In genomic region chr6:4808396-4808795, GRCh38 we compare ENCODE assay signal across 25 cellular contexts. TPM values are rescaled to one million over a fixed set of nuclear protein-coding genes. Genes with fewer than 3 reads are reported as not detected.
DNase-seq lines count a peak whose midpoint lies in the region; ATAC-seq, FAIRE-seq and TF ChIP-seq lines count a peak whose summit lies in the region.
"Had no signal": no experiment of that assay in that cellular context is flagged by ENCODE, and none has a peak within 500 bp of the region (broad histone marks: within the 10 kb centered on the region; RNA-seq: fewer than 3 reads in every experiment).

No MANE protein-coding gene starts in this region.

- H4K91ac ChIP-seq in trophoblast cell (ENCODE audit: low read depth, low read length): no peak overlapping the region

- no peak overlapping the region for H3K18ac ChIP-seq in trophoblast cell (ENCODE audit: low read length)

- H3K9ac ChIP-seq in GM12878 (ENCODE audit: control insufficient read depth, insufficient read depth, low read length) (no peak overlapping the region), trophoblast cell (ENCODE audit: low read length) (no peak overlapping the region)
- H3K9ac ChIP-seq: BLaER1 had no signal

- H3K79me2 ChIP-seq in GM12878 (ENCODE audit: control insufficient read depth, insufficient read depth, low read length): peaks cover 91% of the 10 kb centered on the region
- H3K79me2 ChIP-seq in trophoblast cell (ENCODE audit: control insufficient read depth, insufficient read depth, low read length, poor library complexity): peaks cover 31% of the 10 kb centered on the region

- no peak overlapping the region for H2BK5ac ChIP-seq in trophoblast cell (ENCODE audit: low read depth, low read length, poor library complexity)

- no peak for ATAC-seq in GM12878

- RAD21 ChIA-PET in GM12878 (lab: Charles Lee; ENCODE audit: unreplicated experiment): no interaction called here

- in situ Hi-C loops in GM12878 (cut with MboI): no loop called here

- intact Hi-C loops in GM12878 (cut with micrococcal nuclease; ENCODE audit: unreplicated experiment): no loop called here
- intact Hi-C loops in tibial artery (cut with DNase I; ENCODE audit: low total_unique reads): no loop called here

- no peak for FAIRE-seq in GM12878 (lab: Jason Lieb, UNC)
- FAIRE-seq in H54 (lab: Jason Lieb, UNC): no peak
- FAIRE-seq: A204.1, GM12891, GM19239 had no signal

- H4K20me1 ChIP-seq in GM12878 (ENCODE audit: control insufficient read depth, insufficient read depth): peaks cover 10% of the 10 kb centered on the region

- peaks cover 20% of the 10 kb centered on the region for H3K79me1 ChIP-seq in trophoblast cell (ENCODE audit: low read length)

- peak overlapping the region; percentile 75 for H3K4ac ChIP-seq in trophoblast cell (ENCODE audit: low read depth, low read length)

- H3K9me3 ChIP-seq in GM12878 (replicated peaks; ENCODE audit: control insufficient read depth, insufficient read depth, low read length) (peaks cover 2% of the 10 kb centered on the region; the same call in 1 of the 3 replicates), trophoblast cell (ENCODE audit: insufficient read depth, low read depth, low read length) (no peaks in the 10 kb centered on the region), tibial artery (no peaks in the 10 kb centered on the region)
- H3K9me3 ChIP-seq: BE2C had no signal

- no TSS peak for BruUV-seq in GM12878 (replicated peaks; lab: Mats Ljungman, UMichigan)

- H4K12ac ChIP-seq in trophoblast cell (ENCODE audit: low read depth, low read length): no peak overlapping the region

- H3K4me2 ChIP-seq in GM12878 (ENCODE audit: control insufficient read depth, insufficient read depth) (no peak overlapping the region), trophoblast cell (ENCODE audit: low read length) (no peak overlapping the region)
- H3K4me2 ChIP-seq: BLaER1 had no signal

- SMC1A ChIA-PET in GM12878 (lab: Charles Lee; ENCODE audit: uncharacterized antibody, unreplicated experiment): interaction anchor here (1.0 to 12.1 kb wide), 3 partner anchors 18 to 26 kb away, joined by 3 to 237 read pairs (median 4); partner anchors contain the start of gene CDYL

- H2AK5ac ChIP-seq in trophoblast cell (ENCODE audit: low read length): no peak overlapping the region

- DNase-seq in NCI-H69 (lab: John Stamatoyannopoulos, UW): peak; percentile 30
- DNase-seq in GM12878 (ENCODE audit: low read depth, low spot score): no peak
- no peak for DNase-seq in trophoblast cell
- DNase-seq in tibial artery: no peak
- no peak for DNase-seq in H54 (ENCODE audit: insufficient read length, low spot score)
- DNase-seq in NCI-H2171 treated with DMSO at 0.1 percent for 48 hours (lab: John Stamatoyannopoulos, UW): no peak
- DNase-seq: 8988T; ACHN; BE2C; C1 segment of cervical spinal cord; CD4-positive, alpha-beta memory T cell; CD4-positive, CD25-positive, alpha-beta regulatory T cell; CD8-positive, alpha-beta memory T cell; COR-L47; DMS 273 treated with DMSO at 0.1 percent for 48 hours; DMS153; DMS53; DMS79; DND-41; EL; GDM1 had no signal

- no peak overlapping the region for H4K8ac ChIP-seq in trophoblast cell (ENCODE audit: low read depth, low read length)

- H3K27me3 ChIP-seq in GM12878 (replicated peaks in 1 of 2; ENCODE audit: control insufficient read depth in 2 of 2, insufficient read depth in 2 of 2, low read length in 1 of 2): no peaks in the 10 kb centered on the region
- H3K27me3 ChIP-seq in trophoblast cell (ENCODE audit: insufficient read depth, low read length): no peaks in the 10 kb centered on the region
- H3K27me3 ChIP-seq in tibial artery: no peaks in the 10 kb centered on the region
- H3K27me3 ChIP-seq: BE2C, BLaER1 had no signal

- TF ChIP-seq CTCF in GM12878 (IDR thresholded peaks at IDR 0.05 in 2 of 3, conservative IDR thresholded peaks at IDR 0.05 in 1 of 3; ENCODE audit: control insufficient read depth in 2 of 3, extremely low read depth in 1 of 3, insufficient read depth in 1 of 3, low read depth in 3 of 3, low read length in 3 of 3): no peak
- no peak for TF ChIP-seq CTCF in tibial artery (IDR thresholded peaks at IDR 0.05)

- H2AFZ ChIP-seq in GM12878 (ENCODE audit: control insufficient read depth, low read depth, low read length) (no peak overlapping the region), trophoblast cell (ENCODE audit: insufficient read depth, low read length, poor library complexity) (no peak overlapping the region)

- no peak for TF ChIP-seq POLR2A in GM12878 (IDR thresholded peaks at IDR 0.05; ENCODE audit: low read depth, low read length)
- no peak for TF ChIP-seq POLR2A in H54 (IDR thresholded peaks at IDR 0.05; ENCODE audit: low read depth, low read length)

- no peak overlapping the region for H2BK120ac ChIP-seq in trophoblast cell (ENCODE audit: insufficient read depth, low read length, poor library complexity)

- TF ChIP-seq RAD21 in GM12878 (IDR thresholded peaks at IDR 0.05; ENCODE audit: insufficient read depth, low read depth, low read length): no peak

- no peak overlapping the region for H3K4me3 ChIP-seq in GM12878
- H3K4me3 ChIP-seq in trophoblast cell (ENCODE audit: low read depth, low read length): no peak overlapping the region
- H3K4me3 ChIP-seq in tibial artery: no peak overlapping the region
- H3K4me3 ChIP-seq: BLaER1 had no signal

- H3K4me1 ChIP-seq in GM12878 (ENCODE audit: control insufficient read depth, insufficient read depth, low read length) (peaks cover 33% of the 10 kb centered on the region), trophoblast cell (ENCODE audit: control insufficient read depth in 1 of 2, insufficient read depth in 2 of 2, low read length in 2 of 2) (peaks cover 23 to 27% of the 10 kb centered on the region in 2 experiments), tibial artery (peaks cover 0 to 37% (median 9%) of the 10 kb centered on the region in 4 donors)
- H3K4me1 ChIP-seq: BE2C had no signal

- H3K27ac ChIP-seq in GM12878 (ENCODE audit: control insufficient read depth, insufficient read depth) (no peak overlapping the region), trophoblast cell (ENCODE audit: low read depth, low read length) (no peak overlapping the region), tibial artery (no peak overlapping the region)
- H3K27ac ChIP-seq: BLaER1 had no signal

- H3K23ac ChIP-seq in trophoblast cell (ENCODE audit: low read length): no peak overlapping the region

- CTCF ChIA-PET in GM12878 (lab: Yijun Ruan, JAX): interaction anchor here (0.5 to 1.1 kb wide), 3 partner anchors 14 to 50 kb away, joined by 3 read pairs; no protein-coding TSS in a partner anchor

- H3K36me3 ChIP-seq in GM12878 (ENCODE audit: control insufficient read depth in 2 of 2, insufficient read depth in 2 of 2, low read length in 1 of 2) (peaks cover 1 to 12% of the 10 kb centered on the region in 2 experiments; a peak in 1 of 4 replicates), trophoblast cell (ENCODE audit: control insufficient read depth in 1 of 2, insufficient read depth in 2 of 2, low read length in 2 of 2) (peaks cover 2 to 3% of the 10 kb centered on the region in 2 experiments), tibial artery (no peaks in the 10 kb centered on the region)
- H3K36me3 ChIP-seq: BE2C had no signal

- no peak for TF ChIP-seq EP300 in GM12878 (IDR thresholded peaks at IDR 0.05; ENCODE audit: borderline replicate concordance in 1 of 2, control insufficient read depth in 1 of 2, low read depth in 2 of 2, low read length in 2 of 2)

- POLR2A ChIA-PET in GM12878 (lab: Charles Lee): no interaction called here

- 93% methylated on average over 6 of the region's 6 CpGs for WGBS in GM12878 (ENCODE audit: insufficient coverage, insufficient replicate concordance, low lambda C conversion rate, missing lambda C conversion rate)
- no CpG with 5 or more reads among the region's 6 CpGs for WGBS in trophoblast cell (ENCODE audit: extremely low coverage, insufficient coverage, insufficient read length)

- no peak overlapping the region for H2BK12ac ChIP-seq in trophoblast cell (ENCODE audit: low read length)

- H3K14ac ChIP-seq in trophoblast cell (ENCODE audit: low read length): no peak overlapping the region

TF ChIP-seq in GM12878, 131 proteins besides CTCF, POLR2A, EP300 and RAD21 (continues in another document):
- no peak for TF ChIP-seq CBX5 (IDR thresholded peaks at IDR 0.05; ENCODE audit: low read depth)

RNA-seq across cellular contexts. Expression of gene CDYL, which starts 32.2 kb away (rescaled TPM):
- 88.3 and 101 TPM in 2 replicates for total RNA-seq in GM12878 (2013; cell fraction: nucleolus; rRNA removed)
- total RNA-seq in GM12878 (2014; rRNA removed) (26.2 and 27.7 TPM in 2 replicates), GM12878 (2014; rRNA removed; fragmentation: Illumina TruSeq; extraction: Trizol) (53.0 and 53.7 TPM in 2 replicates), GM12878 (2021) (61.2 and 61.3 TPM in 2 replicates)
- polyA plus RNA-seq in GM12878 (2011; ENCODE audit: low read depth): 10.0 TPM
- polyA plus RNA-seq in GM12878 (2011; rRNA removed) (60.7 and 75.4 TPM in 2 replicates), GM12878 (2014; fragmentation: Illumina TruSeq; extraction: Trizol) (39.0 and 45.0 TPM in 2 replicates), GM12878 (2014; fragmentation: Nextera tagmentation; extraction: Ambion mirVana) (10 to 100 TPM; 11.2 to 15.3 TPM), GM12878 (2014; rRNA removed) (26.8 and 30.8 TPM in 2 replicates), GM12878 (2016; fragmentation: Nextera tagmentation; extraction: Ambion mirVana) (10 to 100 TPM in 1 of 2 experiments, 1 to 10 TPM in 1; 9.3 to 11.3 TPM)
- 30.0 and 34.2 TPM in 2 replicates for polyA plus RNA-seq in GM12878 (2011; cell fraction: cytosol; rRNA removed)
- polyA plus RNA-seq in GM12878 (2011; cell fraction: nucleus; rRNA removed): 49.5 and 53.2 TPM in 2 replicates
- 13.4 and 16.6 TPM in 2 replicates for polyA plus RNA-seq in GM12878 (2012)
- 244 and 245 TPM in 2 replicates for polyA minus RNA-seq in GM12878 (2011; rRNA and poly(A)+ RNA removed)
- polyA minus RNA-seq in GM12878 (2011; cell fraction: cytosol; rRNA and poly(A)+ RNA removed): 102 and 113 TPM in 2 replicates
- 33.6 and 50.4 TPM in 2 replicates for polyA minus RNA-seq in GM12878 (2011; cell fraction: nucleus; rRNA and poly(A)+ RNA removed)
- 136 and 138 TPM in 2 replicates for polyA plus RNA-seq in trophoblast cell (2013)
